In the genomic region with DNA sequence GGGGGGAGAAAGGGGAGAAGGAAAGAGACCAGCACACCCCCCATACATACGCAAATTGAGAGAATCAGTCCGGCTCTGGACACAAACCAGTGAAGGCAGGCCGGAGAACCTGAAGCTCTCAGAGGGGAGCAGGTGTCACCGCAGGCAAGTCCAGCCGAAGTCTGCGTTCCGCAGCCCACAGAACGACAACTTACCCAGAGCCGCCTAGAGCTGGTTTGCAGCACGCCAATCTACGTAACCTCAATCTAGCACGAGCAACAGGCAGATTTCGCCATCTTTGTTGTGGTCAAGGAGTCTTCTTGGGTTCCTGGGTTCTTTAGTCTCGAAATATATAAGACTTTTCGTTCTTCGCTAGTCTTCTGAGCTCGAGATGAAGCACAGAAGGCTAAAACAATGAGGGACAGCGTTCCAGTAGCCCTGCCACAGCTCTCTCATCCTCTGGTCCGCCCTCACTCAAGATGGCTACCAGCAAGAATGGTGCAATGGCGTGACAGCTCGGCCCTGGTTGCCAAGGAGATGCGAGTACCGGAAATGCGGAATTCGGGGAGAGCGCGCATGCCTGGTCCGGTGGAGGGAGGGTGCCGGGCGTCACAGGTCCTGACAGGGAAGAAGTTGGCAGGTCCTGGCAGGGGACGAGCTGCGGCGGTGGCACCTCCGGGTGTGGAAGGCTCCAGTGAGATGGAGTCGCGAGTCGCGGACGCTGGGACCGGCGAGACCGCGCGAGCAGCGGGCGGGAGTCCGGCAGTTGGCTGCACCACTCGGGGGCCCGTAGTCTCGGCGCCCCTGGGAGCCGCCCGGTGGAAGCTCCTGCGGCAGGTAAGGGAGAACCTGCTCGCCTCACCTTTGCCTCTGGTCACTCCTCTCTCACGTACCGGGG, we compare ENCODE assay signal across 8 cellular contexts. TPM values are rescaled to one million over a fixed set of nuclear protein-coding genes. Genes with fewer than 3 reads are reported as not detected.
DNase-seq lines count a peak whose midpoint lies in the region; ATAC-seq lines count a peak whose summit lies in the region.

A gene (plus strand): TSS at position 618 of the 877 bp plus-strand sequence.
A gene (minus strand): TSS at position 165 of the 877 bp plus-strand sequence. CDS start 15,152 bp downstream, outside the sequence.

- DNase-seq in CMK (ENCODE audit: low read depth) (peak; percentile 96), HS-5 (ENCODE audit: low read depth) (peak; percentile 94), lung microvascular endothelial cell (ENCODE audit: low read depth in 2 of 2) (peak; percentile 98 to 99)
- peak; percentile 91 for DNase-seq in NK-92 treated with Interleukin-12 subunit alpha and Interleukin-12 subunit beta, amount 100 ng/mL, for 24 hours (lab: John Stamatoyannopoulos, UW)
- peak; percentile 99 for DNase-seq in activated CD8-positive, alpha-beta memory T cell treated with anti-CD3 and anti-CD28 coated beads for 24 hours
- DNase-seq in effector CD8-positive, alpha-beta T cell (lab: John Stamatoyannopoulos, UW), result peak; percentile 96
- peak; percentile 95 to 97 (median 95) for DNase-seq in stimulated activated CD4-positive, alpha-beta T cell treated with anti-CD3 and anti-CD28 coated beads, TNF-alpha, amount 100 ng/mL, for 48 hours (ENCODE audit: low read depth in 3 of 3)

- ATAC-seq in GM19468 (IDR thresholded peaks at IDR 0.05; ENCODE audit: extremely low read depth, unreplicated experiment), result peak; percentile 59

RNA-seq across cellular contexts. Expression of the first gene that starts in this region (rescaled TPM):
- total RNA-seq in lung microvascular endothelial cell, result 2.4 and 2.6 TPM in 2 replicates

RNA-seq across cellular contexts. Expression of the second gene that starts in this region (rescaled TPM):
- total RNA-seq in lung microvascular endothelial cell, result 7.6 and 16.1 TPM in 2 replicates

Comparison
In these comparisons a context has a peak if more than half of its experiments do, and no peak if none do; other contexts are left out.
1. Peak in every context shown above with its lines: DNase-seq and ATAC-seq.